ENCODE assay signal across 2 cellular contexts in genomic region chr10:43073721-43074120, GRCh38.
TF ChIP-seq lines count a peak whose summit lies in the region.

No MANE protein-coding gene starts in this region.

TF ChIP-seq in H1, 55 proteins besides CTCF, POLR2A, EP300 and RAD21:
- no peak for TF ChIP-seq ZNF274 (IDR thresholded peaks at IDR 0.05; ENCODE audit: borderline replicate concordance, extremely low read depth, low read length)
- no peak for TF ChIP-seq JUND (IDR thresholded peaks at IDR 0.05; ENCODE audit: low read length)
- TF ChIP-seq CHD7 (IDR thresholded peaks at IDR 0.05; ENCODE audit: insufficient replicate concordance, low read length) = no peak
- TF ChIP-seq RNF2 (IDR thresholded peaks at IDR 0.05; ENCODE audit: borderline replicate concordance, low read depth, low read length, missing control alignments, poor library complexity, severe bottlenecking) = no peak
- no peak for TF ChIP-seq HDAC6 (IDR thresholded peaks at IDR 0.05; ENCODE audit: low read depth, low read length)
- TF ChIP-seq SP1 (IDR thresholded peaks at IDR 0.05; ENCODE audit: low read depth, low read length) = no peak
- no peak for TF ChIP-seq TAF7 (optimal IDR thresholded peaks at IDR 0.05; ENCODE audit: borderline replicate concordance, low read depth, low read length)
- TF ChIP-seq SIRT6 (IDR thresholded peaks at IDR 0.05; ENCODE audit: low read length) = no peak
- TF ChIP-seq KDM5A (IDR thresholded peaks at IDR 0.05; ENCODE audit: low read length) = no peak
- no peak for TF ChIP-seq RXRA (IDR thresholded peaks at IDR 0.05; ENCODE audit: insufficient read depth, low read depth, low read length)
- no peak for TF ChIP-seq YY1 (IDR thresholded peaks at IDR 0.05; ENCODE audit: low read depth, low read length)
- no peak for TF ChIP-seq CBX5 (IDR thresholded peaks at IDR 0.05; ENCODE audit: low read depth, low read length)

TF ChIP-seq in GM23338, 12 proteins besides CTCF, POLR2A, EP300 and RAD21:
- TF ChIP-seq EZH2 (IDR thresholded peaks at IDR 0.05; ENCODE audit: low read depth, unreplicated experiment) (no peak), JUNB (IDR thresholded peaks at IDR 0.05; ENCODE audit: unreplicated experiment) (no peak), ETS1 (IDR thresholded peaks at IDR 0.05) (no peak), ZNF331 (CRISPR knock-in tag; IDR thresholded peaks at IDR 0.05; ENCODE audit: low read depth) (no peak), ZNF114 (CRISPR knock-in tag; IDR thresholded peaks at IDR 0.05) (no peak), CREB1 (CRISPR knock-in tag; IDR thresholded peaks at IDR 0.05; ENCODE audit: low read depth) (no peak), EZH2phosphoT487 (IDR thresholded peaks at IDR 0.05; ENCODE audit: unreplicated experiment) (no peak), STAT1 (IDR thresholded peaks at IDR 0.05; ENCODE audit: unreplicated experiment) (no peak), ZNF462 (CRISPR knock-in tag; IDR thresholded peaks at IDR 0.05) (no peak), NANOG (IDR thresholded peaks at IDR 0.05; ENCODE audit: borderline replicate concordance) (no peak), POLR2AphosphoS5 (IDR thresholded peaks at IDR 0.05; ENCODE audit: low read depth) (no peak)
